ENCODE assay signal across 8 cellular contexts in genomic region chr19:39533003-39533512, GRCh38. TPM values are rescaled to one million over a fixed set of nuclear protein-coding genes. Genes with fewer than 3 reads are reported as not detected.
DNase-seq lines count a peak whose midpoint lies in the region; ATAC-seq, FAIRE-seq and TF ChIP-seq lines count a peak whose summit lies in the region.

No MANE protein-coding gene starts in this region.

- no peak for FAIRE-seq in keratinocyte (lab: Jason Lieb, UNC)
- FAIRE-seq in HTR-8/SVneo (lab: Jason Lieb, UNC): no peak
- no peak for FAIRE-seq in GM12892 (lab: Jason Lieb, UNC)

- H3K9me3 ChIP-seq in keratinocyte (ENCODE audit: control insufficient read depth, low read depth, low read length): no peaks in the 10 kb centered on the region

- DNase-seq in activated T-cell treated with anti-CD3 and anti-CD28 coated beads, Interleukin-2, amount 50 U/mL, for 4 hours: no peak
- DNase-seq in activated T-cell treated with anti-CD3 and anti-CD28 coated beads for 4 hours (no peak), T-cell (no peak), keratinocyte (ENCODE audit: low read depth, low spot score) (no peak), type B pancreatic cell (ENCODE audit: extremely low spot score, unreplicated experiment) (no peak), HTR-8/SVneo (ENCODE audit: insufficient read length, low spot score) (no peak), GM12892 (ENCODE audit: insufficient read length) (no peak), HUDEP-2 (lab: John Stamatoyannopoulos, UW; ENCODE audit: unreplicated experiment in 76 of 76) (no peak)

- no peak overlapping the region for H2AFZ ChIP-seq in keratinocyte (ENCODE audit: control insufficient read depth, low read length)

- H3K27ac Mint-ChIP-seq in T-cell (peak overlapping the region; percentile 79 to 90), type B pancreatic cell (peak overlapping the region; percentile 68)

- H3K4me3 ChIP-seq in keratinocyte (ENCODE audit: control insufficient read depth in 2 of 3, extremely low read depth in 1 of 3, insufficient read depth in 2 of 3, low read depth in 1 of 3, low read length in 3 of 3): no peak overlapping the region

- peak in 1 of 2 donors; percentile 14 for ATAC-seq in activated T-cell treated with anti-CD3 and anti-CD28 coated beads, Interleukin-2, amount 50 U/mL, for 4 hours
- peak in 2 of 4 experiments; percentile 10 to 45 for ATAC-seq in T-cell (replicated peaks in 1 of 4)

- TF ChIP-seq CTCF in keratinocyte (optimal IDR thresholded peaks at IDR 0.05 in 1 of 3, IDR thresholded peaks at IDR 0.05 in 1 of 3, conservative IDR thresholded peaks at IDR 0.05 in 1 of 3; ENCODE audit: extremely low read depth in 1 of 3, insufficient read depth in 2 of 3, low read length in 3 of 3) (no peak), type B pancreatic cell (conservative IDR thresholded peaks at IDR 0.05) (no peak)

- no peaks in the 10 kb centered on the region for H3K9me1 ChIP-seq in keratinocyte (ENCODE audit: control insufficient read depth, extremely low read depth, insufficient read depth, low read length)

- H3K27me3 Mint-ChIP-seq in activated T-cell treated with anti-CD3 and anti-CD28 coated beads, Interleukin-2, amount 50 U/mL, for 4 hours (ENCODE audit: low read depth): no peaks in the 10 kb centered on the region
- H3K27me3 Mint-ChIP-seq in T-cell (no peaks in the 10 kb centered on the region), type B pancreatic cell (no peaks in the 10 kb centered on the region)

- peak overlapping the region; percentile 45 for H3K4me2 ChIP-seq in keratinocyte (ENCODE audit: control insufficient read depth, extremely low read depth, insufficient read depth, low read depth, low read length)

- no peak overlapping the region for H3K27ac ChIP-seq in keratinocyte (ENCODE audit: control insufficient read depth, insufficient read depth, low read length)

- peaks cover 21% of the 10 kb centered on the region for H3K4me1 Mint-ChIP-seq in activated T-cell treated with anti-CD3 and anti-CD28 coated beads, Interleukin-2, amount 50 U/mL, for 4 hours (ENCODE audit: low read depth)
- peaks cover 38 to 49% (median 45%) of the 10 kb centered on the region in 3 donors for H3K4me1 Mint-ChIP-seq in T-cell
- peaks cover 8% of the 10 kb centered on the region for H3K4me1 Mint-ChIP-seq in type B pancreatic cell (ENCODE audit: unreplicated experiment)

- CTCF ChIA-PET in T-cell (lab: Charles Lee): interaction anchor here (0.6 to 2.4 kb wide), 10 partner anchors 12 to 888 kb away, joined by 3 to 11 read pairs (median 4); partner anchors contain the start of gene RPS16 (in 1 of the 2)

- TF ChIP-seq POLR2A in GM12892 (IDR thresholded peaks at IDR 0.05; ENCODE audit: low read depth, low read length): no peak

- peak overlapping the region; percentile 88 for H3K4me3 Mint-ChIP-seq in activated T-cell treated with anti-CD3 and anti-CD28 coated beads, Interleukin-2, amount 50 U/mL, for 4 hours
- H3K4me3 Mint-ChIP-seq in T-cell (peak overlapping the region; percentile 85 to 92 (median 90)), type B pancreatic cell (peak overlapping the region; percentile 96)

- H3K79me2 ChIP-seq in keratinocyte (ENCODE audit: control insufficient read depth, insufficient read depth, low read length): peaks cover 17% of the 10 kb centered on the region

- H3K9ac ChIP-seq in keratinocyte (ENCODE audit: control insufficient read depth, extremely low read depth, insufficient read depth, low read length): no peak overlapping the region

- H3K27me3 ChIP-seq in keratinocyte (ENCODE audit: control insufficient read depth, extremely low read depth, insufficient read depth, low read length): no peaks in the 10 kb centered on the region

- H3K36me3 ChIP-seq in keratinocyte (ENCODE audit: control insufficient read depth in 2 of 2, extremely low read depth in 1 of 2, insufficient read depth in 2 of 2, low read length in 2 of 2): no peaks in the 10 kb centered on the region

- H3K4me1 ChIP-seq in keratinocyte (ENCODE audit: control insufficient read depth, extremely low read depth, insufficient read depth, low read length): peaks cover 7% of the 10 kb centered on the region

- dilution Hi-C loops in keratinocyte (cut with MboI; ENCODE audit: extremely low pct_ligation_motif_present, low sequenced_read_pairs): no loop called here

- no peaks in the 10 kb centered on the region for H4K20me1 ChIP-seq in keratinocyte (ENCODE audit: control insufficient read depth, extremely low read depth, insufficient read depth, low read length)

- POLR2A ChIA-PET in T-cell (lab: Charles Lee): no interaction called here

- H3K9me3 Mint-ChIP-seq in activated T-cell treated with anti-CD3 and anti-CD28 coated beads, Interleukin-2, amount 50 U/mL, for 4 hours: no peaks in the 10 kb centered on the region
- no peaks in the 10 kb centered on the region for H3K9me3 Mint-ChIP-seq in T-cell
- H3K9me3 Mint-ChIP-seq in type B pancreatic cell: no peaks in the 10 kb centered on the region

- peaks cover under 1% of the 10 kb centered on the region for H3K36me3 Mint-ChIP-seq in activated T-cell treated with anti-CD3 and anti-CD28 coated beads, Interleukin-2, amount 50 U/mL, for 4 hours (ENCODE audit: insufficient read depth)
- H3K36me3 Mint-ChIP-seq in T-cell (no peaks in the 10 kb centered on the region), type B pancreatic cell (peaks cover 4% of the 10 kb centered on the region)

RNA-seq across cellular contexts. Expression of gene EID2B, which starts 0.4 kb away (rescaled TPM):
- total RNA-seq in activated T-cell treated with anti-CD3 and anti-CD28 coated beads, Interleukin-2, amount 50 U/mL, for 4 hours: 1 to 10 TPM; 2.2 to 2.6 (median 2.4) TPM
- total RNA-seq in T-cell: 1 to 10 TPM; 4.1 to 6.3 (median 5.8) TPM
- polyA plus RNA-seq in keratinocyte: 1.1 to 1.9 TPM (median 1.2 TPM) in 3 replicates
- 0.19 TPM for polyA plus RNA-seq in keratinocyte (2011; ENCODE audit: low read depth)
- 1.1 and 1.3 TPM in 2 replicates for polyA plus RNA-seq in keratinocyte (2011; cell fraction: cytosol; rRNA removed)
- polyA plus RNA-seq in keratinocyte (2011; cell fraction: nucleus; rRNA removed): 1.1 and 1.2 TPM in 2 replicates
- 0.52 and 1.7 TPM in 2 replicates for polyA plus RNA-seq in keratinocyte (2012; ENCODE audit: low replicate concordance)
- polyA minus RNA-seq in keratinocyte: 0.13 to 0.23 TPM in 2 of 3 replicates, not detected in the other
- polyA minus RNA-seq in keratinocyte (2011; cell fraction: cytosol; rRNA and poly(A)+ RNA removed): not detected
- 0.21 and 0.39 TPM in 2 replicates for polyA minus RNA-seq in keratinocyte (2011; cell fraction: nucleus; rRNA and poly(A)+ RNA removed)
- 1.1 and 4.8 TPM in 2 replicates for total RNA-seq in type B pancreatic cell (ENCODE audit: low replicate concordance)
- 6.8 TPM for polyA plus RNA-seq in GM12892 (2012; ENCODE audit: missing spikeins)

RNA-seq across cellular contexts. Expression of gene EID2, which starts 6.9 kb away (rescaled TPM):
- total RNA-seq in activated T-cell treated with anti-CD3 and anti-CD28 coated beads, Interleukin-2, amount 50 U/mL, for 4 hours: 10 to 100 TPM; 14.9 to 16.5 (median 16.1) TPM
- total RNA-seq in T-cell (10 to 100 TPM; 14.4 to 21.9 (median 19.8) TPM), type B pancreatic cell (ENCODE audit: low replicate concordance) (15.3 and 19.2 TPM in 2 replicates)
- polyA plus RNA-seq in keratinocyte: 9.5 to 12.9 TPM (median 9.6 TPM) in 3 replicates
- 9.9 TPM for polyA plus RNA-seq in keratinocyte (2011; ENCODE audit: low read depth)
- polyA plus RNA-seq in keratinocyte (2011; cell fraction: cytosol; rRNA removed): 7.8 and 9.3 TPM in 2 replicates
- 7.8 and 9.6 TPM in 2 replicates for polyA plus RNA-seq in keratinocyte (2011; cell fraction: nucleus; rRNA removed)
- 10.2 and 17.0 TPM in 2 replicates for polyA plus RNA-seq in keratinocyte (2012; ENCODE audit: low replicate concordance)
- polyA minus RNA-seq in keratinocyte: 2.0 to 4.3 TPM (median 3.7 TPM) in 3 replicates
- 4.0 TPM for polyA minus RNA-seq in keratinocyte (2011; cell fraction: cytosol; rRNA and poly(A)+ RNA removed)
- 2.2 and 3.5 TPM in 2 replicates for polyA minus RNA-seq in keratinocyte (2011; cell fraction: nucleus; rRNA and poly(A)+ RNA removed)
- 6.4 TPM for polyA plus RNA-seq in GM12892 (2012; ENCODE audit: missing spikeins)

RNA-seq across cellular contexts. Expression of gene SELENOV, which starts 18.1 kb away (rescaled TPM):
- not detected for total RNA-seq in activated T-cell treated with anti-CD3 and anti-CD28 coated beads, Interleukin-2, amount 50 U/mL, for 4 hours
- total RNA-seq in T-cell: not detected
- polyA plus RNA-seq in keratinocyte: not detected in 3 replicates
- polyA plus RNA-seq in keratinocyte (2011; ENCODE audit: low read depth): not detected
- not detected in 2 replicates for polyA plus RNA-seq in keratinocyte (2011; cell fraction: cytosol; rRNA removed)
- polyA plus RNA-seq in keratinocyte (2011; cell fraction: nucleus; rRNA removed): not detected in 2 replicates
- not detected in 2 replicates for polyA plus RNA-seq in keratinocyte (2012; ENCODE audit: low replicate concordance)
- not detected in 3 replicates for polyA minus RNA-seq in keratinocyte
- polyA minus RNA-seq in keratinocyte (2011; cell fraction: cytosol; rRNA and poly(A)+ RNA removed): not detected
- not detected in 2 replicates for polyA minus RNA-seq in keratinocyte (2011; cell fraction: nucleus; rRNA and poly(A)+ RNA removed)
- 1.1 TPM in 1 of 2 replicates, not detected in the other for total RNA-seq in type B pancreatic cell (ENCODE audit: low replicate concordance)
- polyA plus RNA-seq in GM12892 (2012; ENCODE audit: missing spikeins): not detected

RNA-seq across cellular contexts. Expression of gene DLL3, which starts 34.3 kb away (rescaled TPM):
- 1 to 10 TPM; 1.7 to 3.3 (median 1.7) TPM for total RNA-seq in activated T-cell treated with anti-CD3 and anti-CD28 coated beads, Interleukin-2, amount 50 U/mL, for 4 hours
- under 1 TPM in 2 of 5 donors, not detected in 3; 0.16 to 0.20 TPM for total RNA-seq in T-cell
- 0.80 to 1.1 TPM (median 0.89 TPM) in 3 replicates for polyA plus RNA-seq in keratinocyte
- not detected for polyA plus RNA-seq in keratinocyte (2011; ENCODE audit: low read depth)
- polyA plus RNA-seq in keratinocyte (2011; cell fraction: cytosol; rRNA removed): 0.64 and 1.1 TPM in 2 replicates
- 0.27 and 0.37 TPM in 2 replicates for polyA plus RNA-seq in keratinocyte (2011; cell fraction: nucleus; rRNA removed)
- 0.41 and 1.3 TPM in 2 replicates for polyA plus RNA-seq in keratinocyte (2012; ENCODE audit: low replicate concordance)
- polyA minus RNA-seq in keratinocyte: 0.20 to 0.43 TPM in 2 of 3 replicates, not detected in the other
- not detected for polyA minus RNA-seq in keratinocyte (2011; cell fraction: cytosol; rRNA and poly(A)+ RNA removed)
- not detected in 2 replicates for polyA minus RNA-seq in keratinocyte (2011; cell fraction: nucleus; rRNA and poly(A)+ RNA removed)
- total RNA-seq in type B pancreatic cell (ENCODE audit: low replicate concordance): 0.74 and 2.7 TPM in 2 replicates
- 0.38 TPM for polyA plus RNA-seq in GM12892 (2012; ENCODE audit: missing spikeins)

RNA-seq across cellular contexts. Expression of gene TIMM50, which starts 52.4 kb away (rescaled TPM):
- total RNA-seq in activated T-cell treated with anti-CD3 and anti-CD28 coated beads, Interleukin-2, amount 50 U/mL, for 4 hours: 100 to 1,000 TPM; 192 to 211 (median 195) TPM
- 10 to 100 TPM; 50.5 to 53.7 (median 53.0) TPM for total RNA-seq in T-cell
- 71.6 to 91.5 TPM (median 85.5 TPM) in 3 replicates for polyA plus RNA-seq in keratinocyte
- 70.1 TPM for polyA plus RNA-seq in keratinocyte (2011; ENCODE audit: low read depth)
- polyA plus RNA-seq in keratinocyte (2011; cell fraction: cytosol; rRNA removed): 59.6 and 76.9 TPM in 2 replicates
- polyA plus RNA-seq in keratinocyte (2011; cell fraction: nucleus; rRNA removed): 70.9 and 76.6 TPM in 2 replicates
- 68.5 and 89.8 TPM in 2 replicates for polyA plus RNA-seq in keratinocyte (2012; ENCODE audit: low replicate concordance)
- 68.9 to 130 TPM (median 90.1 TPM) in 3 replicates for polyA minus RNA-seq in keratinocyte
- polyA minus RNA-seq in keratinocyte (2011; cell fraction: cytosol; rRNA and poly(A)+ RNA removed): 89.6 TPM
- polyA minus RNA-seq in keratinocyte (2011; cell fraction: nucleus; rRNA and poly(A)+ RNA removed): 30.5 and 51.5 TPM in 2 replicates
- total RNA-seq in type B pancreatic cell (ENCODE audit: low replicate concordance): 63.6 and 82.2 TPM in 2 replicates
- polyA plus RNA-seq in GM12892 (2012; ENCODE audit: missing spikeins): 72.3 TPM
